In the genomic region with DNA sequence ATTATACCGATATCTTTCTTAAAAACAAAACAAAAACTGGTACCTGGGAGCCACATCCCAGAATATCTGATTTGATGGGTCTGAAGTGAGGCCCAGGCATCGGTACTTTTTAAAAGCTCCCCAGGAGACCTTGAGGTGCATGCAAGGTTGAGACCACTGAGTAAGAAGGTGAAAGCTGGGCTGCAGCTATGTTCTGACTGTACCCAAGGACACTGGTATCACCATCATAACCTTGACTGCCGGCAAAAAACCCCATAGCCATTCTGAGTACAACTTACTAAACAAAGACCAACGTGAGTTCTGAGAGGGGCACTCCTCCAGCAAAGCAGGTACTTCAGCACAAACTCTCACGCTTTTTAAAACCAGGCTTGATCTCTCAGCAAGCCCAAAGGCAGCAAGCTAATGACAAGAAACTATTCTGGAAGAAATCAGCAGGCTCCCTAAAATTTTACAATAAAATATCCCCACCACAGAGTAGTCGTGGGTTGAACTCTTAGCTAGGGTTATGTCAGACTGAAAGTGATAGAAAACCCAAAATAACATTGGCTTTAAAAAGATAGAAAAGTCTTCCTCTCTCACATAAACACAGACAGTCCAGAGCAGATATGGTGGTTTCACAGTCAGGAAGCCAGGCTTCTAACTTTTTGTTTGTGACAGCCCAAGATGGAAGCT, we compare ENCODE assay signal across 1 cellular context.
TF ChIP-seq lines count a peak whose summit lies in the region.

No MANE protein-coding gene starts in this region.

TF ChIP-seq in GM12878, 131 proteins besides CTCF, POLR2A, EP300 and RAD21 (continued from another document):
- TF ChIP-seq MTA3 (IDR thresholded peaks at IDR 0.05; ENCODE audit: borderline replicate concordance, low read length) (peak; percentile 68; the same call in 1 of the 2 replicates), NFIC (IDR thresholded peaks at IDR 0.05; ENCODE audit: low read depth, low read length) (peak; percentile 84), KAT2A (conservative IDR thresholded peaks at IDR 0.05; ENCODE audit: control insufficient read depth, low read depth, low read length) (no peak), SUPT20H (IDR thresholded peaks at IDR 0.05; ENCODE audit: borderline replicate concordance, control insufficient read depth, low read depth, low read length) (no peak), HCFC1 (IDR thresholded peaks at IDR 0.05; ENCODE audit: low read length) (no peak), CBX5 (IDR thresholded peaks at IDR 0.05; ENCODE audit: low read depth) (0 out of 2 replicates have a peak, but pooled peaks have one; percentile 45), BRCA1 (IDR thresholded peaks at IDR 0.05; ENCODE audit: low read depth, low read length) (no peak), PML (IDR thresholded peaks at IDR 0.05; ENCODE audit: low read length) (peak; percentile 67)
- TF ChIP-seq, protein P1, sequence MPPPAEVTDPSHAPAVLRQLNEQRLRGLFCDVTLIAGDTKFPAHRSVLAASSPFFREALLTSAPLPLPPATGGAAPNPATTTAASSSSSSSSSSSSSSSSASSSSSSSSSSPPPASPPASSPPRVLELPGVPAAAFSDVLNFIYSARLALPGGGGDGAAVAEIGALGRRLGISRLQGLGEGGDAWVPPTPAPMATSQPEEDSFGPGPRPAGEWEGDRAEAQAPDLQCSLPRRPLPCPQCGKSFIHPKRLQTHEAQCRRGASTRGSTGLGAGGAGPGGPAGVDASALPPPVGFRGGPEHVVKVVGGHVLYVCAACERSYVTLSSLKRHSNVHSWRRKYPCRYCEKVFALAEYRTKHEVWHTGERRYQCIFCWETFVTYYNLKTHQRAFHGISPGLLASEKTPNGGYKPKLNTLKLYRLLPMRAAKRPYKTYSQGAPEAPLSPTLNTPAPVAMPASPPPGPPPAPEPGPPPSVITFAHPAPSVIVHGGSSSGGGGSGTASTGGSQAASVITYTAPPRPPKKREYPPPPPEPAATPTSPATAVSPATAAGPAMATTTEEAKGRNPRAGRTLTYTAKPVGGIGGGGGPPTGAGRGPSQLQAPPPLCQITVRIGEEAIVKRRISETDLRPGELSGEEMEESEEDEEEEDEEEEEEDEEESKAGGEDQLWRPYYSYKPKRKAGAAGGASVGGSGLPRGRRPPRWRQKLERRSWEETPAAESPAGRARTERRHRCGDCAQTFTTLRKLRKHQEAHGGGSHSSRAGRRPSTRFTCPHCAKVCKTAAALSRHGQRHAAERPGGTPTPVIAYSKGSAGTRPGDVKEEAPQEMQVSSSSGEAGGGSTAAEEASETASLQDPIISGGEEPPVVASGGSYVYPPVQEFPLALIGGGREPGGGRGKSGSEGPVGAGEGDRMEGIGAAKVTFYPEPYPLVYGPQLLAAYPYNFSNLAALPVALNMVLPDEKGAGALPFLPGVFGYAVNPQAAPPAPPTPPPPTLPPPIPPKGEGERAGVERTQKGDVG (CRISPR knock-in tag; IDR thresholded peaks at IDR 0.05): no peak
- TF ChIP-seq, protein P2, sequence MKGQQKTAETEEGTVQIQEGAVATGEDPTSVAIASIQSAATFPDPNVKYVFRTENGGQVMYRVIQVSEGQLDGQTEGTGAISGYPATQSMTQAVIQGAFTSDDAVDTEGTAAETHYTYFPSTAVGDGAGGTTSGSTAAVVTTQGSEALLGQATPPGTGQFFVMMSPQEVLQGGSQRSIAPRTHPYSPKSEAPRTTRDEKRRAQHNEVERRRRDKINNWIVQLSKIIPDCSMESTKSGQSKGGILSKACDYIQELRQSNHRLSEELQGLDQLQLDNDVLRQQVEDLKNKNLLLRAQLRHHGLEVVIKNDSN (IDR thresholded peaks at IDR 0.05; ENCODE audit: borderline replicate concordance, extremely low read length, insufficient read depth, low read depth, low read length): no peak
- TF ChIP-seq, protein P3, sequence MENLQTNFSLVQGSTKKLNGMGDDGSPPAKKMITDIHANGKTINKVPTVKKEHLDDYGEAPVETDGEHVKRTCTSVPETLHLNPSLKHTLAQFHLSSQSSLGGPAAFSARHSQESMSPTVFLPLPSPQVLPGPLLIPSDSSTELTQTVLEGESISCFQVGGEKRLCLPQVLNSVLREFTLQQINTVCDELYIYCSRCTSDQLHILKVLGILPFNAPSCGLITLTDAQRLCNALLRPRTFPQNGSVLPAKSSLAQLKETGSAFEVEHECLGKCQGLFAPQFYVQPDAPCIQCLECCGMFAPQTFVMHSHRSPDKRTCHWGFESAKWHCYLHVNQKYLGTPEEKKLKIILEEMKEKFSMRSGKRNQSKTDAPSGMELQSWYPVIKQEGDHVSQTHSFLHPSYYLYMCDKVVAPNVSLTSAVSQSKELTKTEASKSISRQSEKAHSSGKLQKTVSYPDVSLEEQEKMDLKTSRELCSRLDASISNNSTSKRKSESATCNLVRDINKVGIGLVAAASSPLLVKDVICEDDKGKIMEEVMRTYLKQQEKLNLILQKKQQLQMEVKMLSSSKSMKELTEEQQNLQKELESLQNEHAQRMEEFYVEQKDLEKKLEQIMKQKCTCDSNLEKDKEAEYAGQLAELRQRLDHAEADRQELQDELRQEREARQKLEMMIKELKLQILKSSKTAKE (IDR thresholded peaks at IDR 0.05; ENCODE audit: low read depth, poor library complexity, severe bottlenecking): no peak
- TF ChIP-seq, protein P4, sequence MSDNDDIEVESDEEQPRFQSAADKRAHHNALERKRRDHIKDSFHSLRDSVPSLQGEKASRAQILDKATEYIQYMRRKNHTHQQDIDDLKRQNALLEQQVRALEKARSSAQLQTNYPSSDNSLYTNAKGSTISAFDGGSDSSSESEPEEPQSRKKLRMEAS (IDR thresholded peaks at IDR 0.05; ENCODE audit: low read depth, low read length): no peak
- TF ChIP-seq, protein P5, sequence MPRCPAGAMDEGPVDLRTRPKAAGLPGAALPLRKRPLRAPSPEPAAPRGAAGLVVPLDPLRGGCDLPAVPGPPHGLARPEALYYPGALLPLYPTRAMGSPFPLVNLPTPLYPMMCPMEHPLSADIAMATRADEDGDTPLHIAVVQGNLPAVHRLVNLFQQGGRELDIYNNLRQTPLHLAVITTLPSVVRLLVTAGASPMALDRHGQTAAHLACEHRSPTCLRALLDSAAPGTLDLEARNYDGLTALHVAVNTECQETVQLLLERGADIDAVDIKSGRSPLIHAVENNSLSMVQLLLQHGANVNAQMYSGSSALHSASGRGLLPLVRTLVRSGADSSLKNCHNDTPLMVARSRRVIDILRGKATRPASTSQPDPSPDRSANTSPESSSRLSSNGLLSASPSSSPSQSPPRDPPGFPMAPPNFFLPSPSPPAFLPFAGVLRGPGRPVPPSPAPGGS (IDR thresholded peaks at IDR 0.05; ENCODE audit: borderline replicate concordance, insufficient read depth, low read depth, low read length, poor library complexity, severe bottlenecking): peak; percentile 27
TF ChIP-seq in GM12878: peak in this region for 23.
